ENCODE assay signal across 14 cellular contexts in the genomic region with DNA sequence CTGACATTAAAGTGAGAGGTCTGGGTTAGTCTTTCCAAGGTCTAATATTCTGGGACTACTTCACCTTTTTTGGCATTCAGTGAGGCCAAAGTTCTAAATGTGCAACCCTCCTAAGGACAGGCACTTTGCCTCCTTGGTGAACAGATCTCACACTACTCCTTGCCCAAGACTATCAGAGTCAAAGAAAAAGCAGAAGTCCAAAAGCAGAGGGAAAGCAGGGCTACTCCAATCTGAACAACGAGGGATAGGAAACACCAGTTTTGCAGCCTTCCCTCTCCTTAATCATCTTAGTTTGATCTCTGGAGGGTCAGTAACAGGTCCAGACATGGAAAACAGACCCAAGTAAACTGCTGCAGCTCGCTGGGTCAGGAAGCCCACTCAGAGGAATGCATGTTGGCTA. TPM values are rescaled to one million over a fixed set of nuclear protein-coding genes. Genes with fewer than 3 reads are reported as not detected.
A peak's percentile ranks its signal among the peaks of the same experiment; 100 is the strongest.
DNase-seq lines count a peak whose midpoint lies in the region; ATAC-seq and TF ChIP-seq lines count a peak whose summit lies in the region.
"Had no signal": no experiment of that assay in that cellular context is flagged by ENCODE, and none has a peak within 500 bp of the region (broad histone marks: within the 10 kb centered on the region; RNA-seq: fewer than 3 reads in every experiment).

No MANE protein-coding gene starts in this region.

- H2AK9ac ChIP-seq in IMR-90 (replicated peaks; ENCODE audit: low read depth, low read length, poor library complexity), result no peak overlapping the region

- H4K91ac ChIP-seq in IMR-90 (ENCODE audit: insufficient read depth, low read depth, low read length), result no peak overlapping the region

- no peak overlapping the region for H2BK15ac ChIP-seq in IMR-90 (ENCODE audit: low read depth, low read length)

- H2BK5ac ChIP-seq in IMR-90 (ENCODE audit: low read depth, low read length, poor library complexity, severe bottlenecking), result no peak overlapping the region

- TF ChIP-seq CTCF in IMR-90 (conservative IDR thresholded peaks at IDR 0.05; ENCODE audit: low read depth, low read length) (no peak), esophagus muscularis mucosa (IDR thresholded peaks at IDR 0.05) (no peak), stomach (IDR thresholded peaks at IDR 0.05) (no peak)

- WGBS in IMR-90 (ENCODE audit: extremely low coverage in 2 of 2, insufficient read length in 1 of 2), 2 experiments, result 60% methylated on average over 1 of the region's 2 CpGs; no CpG with 5 or more reads in 1 of the 2 experiments
- 43% methylated on average over 2 of the region's 2 CpGs for WGBS in esophagus muscularis mucosa
- whole genome bisulfite sequencing in stomach, 5 donors, result 38 to 72% (median 63%) methylated on average over 2 of the region's 2 CpGs

- DNase-seq in IMR-90 (no peak), SKM-1 treated with dmso at 0.1 percent for 144 hours (lab: John Stamatoyannopoulos, UW; ENCODE audit: unreplicated experiment) (peak; percentile 5), esophagus muscularis mucosa (ENCODE audit: extremely low spot score) (no peak), stomach (no peak), HCEC 1CT (no peak), DMS53 treated with DMSO at 0.1 percent for 48 hours (lab: John Stamatoyannopoulos, UW; ENCODE audit: unreplicated experiment) (no peak), pons (ENCODE audit: low spot score) (no peak)
- DNase-seq: activated CD4-positive, CD25-positive, alpha-beta regulatory T cell treated with anti-CD3 and anti-CD28 coated beads, Interleukin-2, amount 50 U/mL, for 72 hours; activated naive CD4-positive, alpha-beta T cell treated with Interleukin-2 at 50 U/mL for 16 hours; natural killer cell; NCI-H1417; PC-9 had no signal

- ATAC-seq in IMR-90 (ENCODE audit: low read depth) (no peak), GM19324 (IDR thresholded peaks at IDR 0.05; ENCODE audit: low FRiP score, unreplicated experiment) (no peak)
- ATAC-seq: natural killer cell; stimulated activated effector memory CD8-positive, alpha-beta T cell treated with anti-CD3 and anti-CD28 coated beads, Interleukin-12 subunit alpha, Interleukin-12 subunit beta, amount 100 ng/mL, for 72 hours had no signal

- H4K5ac ChIP-seq in IMR-90 (ENCODE audit: low read depth, low read length), result peak overlapping the region; percentile 18; the same call in 1 of the 2 replicates

- peaks cover 20% of the 10 kb centered on the region for H3K4me1 ChIP-seq in IMR-90 (ENCODE audit: control insufficient read depth, insufficient read depth, low read length)
- H3K4me1 ChIP-seq in esophagus muscularis mucosa, result peaks cover 92 to 100% (median 98%) of the 10 kb centered on the region in 4 donors
- peaks cover 62 to 100% (median 90%) of the 10 kb centered on the region in 4 donors for H3K4me1 ChIP-seq in stomach

- H3K36me3 ChIP-seq in IMR-90 (ENCODE audit: control insufficient read depth, insufficient read depth, low read length) (no peaks in the 10 kb centered on the region), esophagus muscularis mucosa (no peaks in the 10 kb centered on the region), stomach (no peaks in the 10 kb centered on the region)

- H3K27me3 ChIP-seq in IMR-90 (ENCODE audit: control insufficient read depth, insufficient read depth, low read length) (no peaks in the 10 kb centered on the region), esophagus muscularis mucosa (no peaks in the 10 kb centered on the region), stomach (no peaks in the 10 kb centered on the region)

- dilution Hi-C loops in IMR-90 (cut with HindIII; ENCODE audit: low sequenced_read_pairs, unreplicated experiment), result no loop called here

- peaks cover 43% of the 10 kb centered on the region for H3K9me1 ChIP-seq in IMR-90 (ENCODE audit: insufficient read depth, low read length)

- H3K9me3 ChIP-seq in IMR-90 (ENCODE audit: control insufficient read depth, insufficient read depth, low read length), result no peaks in the 10 kb centered on the region
- no peaks in the 10 kb centered on the region for H3K9me3 ChIP-seq in esophagus muscularis mucosa
- H3K9me3 ChIP-seq in stomach, result no peaks in the 10 kb centered on the region

- H3K9ac ChIP-seq in IMR-90 (ENCODE audit: low read depth, low read length), result no peak overlapping the region

- no peak overlapping the region for H3K27ac ChIP-seq in IMR-90 (ENCODE audit: insufficient read depth, low read length)
- H3K27ac ChIP-seq in esophagus muscularis mucosa (replicated peaks in 1 of 4), result peak overlapping the region; percentile 70 to 80 (median 72)
- H3K27ac ChIP-seq in stomach, result peak overlapping the region; percentile 9 to 79 (median 41)
- H3K27ac ChIP-seq: PC-9 had no signal

- no peak overlapping the region for H3K14ac ChIP-seq in IMR-90 (replicated peaks; ENCODE audit: low read depth, low read length)

- CTCF ChIA-PET in IMR-90 (lab: Yijun Ruan, JAX), result no interaction called here

- no peak overlapping the region for H2BK20ac ChIP-seq in IMR-90 (ENCODE audit: low read depth, low read length)

- peaks cover 46% of the 10 kb centered on the region for H4K20me1 ChIP-seq in IMR-90 (ENCODE audit: insufficient read depth, low read length)

- intact Hi-C loops in IMR-90 (cut with micrococcal nuclease), result no loop called here
- intact Hi-C loops in esophagus muscularis mucosa (cut with DNase I), result no loop called here
- intact Hi-C loops in stomach (cut with DNase I; ENCODE audit: low total_unique reads), result no loop called here

- H4K8ac ChIP-seq in IMR-90 (ENCODE audit: low read depth in 2 of 2, low read length in 2 of 2), result 0 out of 4 replicates have a peak overlapping the region, but pooled peaks of 1 of the 2 experiments have one; percentile 6

- no peak overlapping the region for H3K56ac ChIP-seq in IMR-90 (ENCODE audit: extremely low read depth, insufficient read depth, low read length)

- no peak overlapping the region for H3K4me3 ChIP-seq in IMR-90 (ENCODE audit: insufficient read depth, low read depth, low read length)
- H3K4me3 ChIP-seq in esophagus muscularis mucosa, result no peak overlapping the region
- no peak overlapping the region for H3K4me3 ChIP-seq in stomach
- H3K4me3 ChIP-seq: PC-9 had no signal

- TF ChIP-seq RAD21 in IMR-90 (IDR thresholded peaks at IDR 0.05; ENCODE audit: low read length), result no peak

- no peak for TF ChIP-seq POLR2A in IMR-90 (IDR thresholded peaks at IDR 0.05; ENCODE audit: low read depth, low read length)
- TF ChIP-seq POLR2A in esophagus muscularis mucosa (IDR thresholded peaks at IDR 0.05; ENCODE audit: low read depth), result no peak
- no peak for TF ChIP-seq POLR2A in stomach (IDR thresholded peaks at IDR 0.05)

- in situ Hi-C loops in IMR-90 (cut with MboI; ENCODE audit: low sequenced_read_pairs), result no loop called here

- H3K4me2 ChIP-seq in IMR-90 (ENCODE audit: low read depth, low read length), result no peak overlapping the region
- H3K4me2 ChIP-seq: PC-9 had no signal

- H3K4ac ChIP-seq in IMR-90 (ENCODE audit: low read depth, low read length), result no peak overlapping the region

- H3K23ac ChIP-seq in IMR-90 (ENCODE audit: low read depth, low read length), result peak overlapping the region; percentile 65

- BruUV-seq in IMR-90 (replicated peaks; lab: Mats Ljungman, UMichigan), result no TSS peak

- TF ChIP-seq EP300 in esophagus muscularis mucosa (IDR thresholded peaks at IDR 0.05), result no peak
- TF ChIP-seq EP300 in stomach (IDR thresholded peaks at IDR 0.05), result no peak

- peaks cover 47 to 97% of the 10 kb centered on the region in 2 experiments for H3K79me1 ChIP-seq in IMR-90 (ENCODE audit: low read depth in 1 of 2, low read length in 2 of 2)

- POLR2A ChIA-PET in IMR-90 (lab: Charles Lee; ENCODE audit: unreplicated experiment), result no interaction called here

- no peak overlapping the region for H2AK5ac ChIP-seq in IMR-90 (ENCODE audit: low read depth, low read length)

- H2AFZ ChIP-seq in IMR-90 (replicated peaks; ENCODE audit: low read length, poor library complexity), result no peak overlapping the region
- H2AFZ ChIP-seq: PC-9 had no signal

- no peak overlapping the region for H3K18ac ChIP-seq in IMR-90 (ENCODE audit: low read depth, low read length)

- H2BK120ac ChIP-seq in IMR-90 (ENCODE audit: low read depth, low read length), result no peak overlapping the region

TF ChIP-seq in IMR-90, 13 proteins besides CTCF, POLR2A, EP300 and RAD21:
- TF ChIP-seq NFE2L2 (IDR thresholded peaks at IDR 0.05; ENCODE audit: low read depth, low read length), result no peak
- no peak for TF ChIP-seq MAZ (IDR thresholded peaks at IDR 0.05; ENCODE audit: borderline replicate concordance, low read depth, low read length)
- no peak for TF ChIP-seq MAFK (IDR thresholded peaks at IDR 0.05; ENCODE audit: low read depth, low read length)
- no peak for TF ChIP-seq RFX5 (IDR thresholded peaks at IDR 0.05; ENCODE audit: low read depth, low read length)
- TF ChIP-seq CHD1 (IDR thresholded peaks at IDR 0.05; ENCODE audit: low read depth, low read length), result no peak
- TF ChIP-seq, protein P1, sequence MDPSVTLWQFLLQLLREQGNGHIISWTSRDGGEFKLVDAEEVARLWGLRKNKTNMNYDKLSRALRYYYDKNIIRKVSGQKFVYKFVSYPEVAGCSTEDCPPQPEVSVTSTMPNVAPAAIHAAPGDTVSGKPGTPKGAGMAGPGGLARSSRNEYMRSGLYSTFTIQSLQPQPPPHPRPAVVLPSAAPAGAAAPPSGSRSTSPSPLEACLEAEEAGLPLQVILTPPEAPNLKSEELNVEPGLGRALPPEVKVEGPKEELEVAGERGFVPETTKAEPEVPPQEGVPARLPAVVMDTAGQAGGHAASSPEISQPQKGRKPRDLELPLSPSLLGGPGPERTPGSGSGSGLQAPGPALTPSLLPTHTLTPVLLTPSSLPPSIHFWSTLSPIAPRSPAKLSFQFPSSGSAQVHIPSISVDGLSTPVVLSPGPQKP (IDR thresholded peaks at IDR 0.05; ENCODE audit: borderline replicate concordance, low read depth, low read length), result no peak
- TF ChIP-seq RCOR1 (IDR thresholded peaks at IDR 0.05; ENCODE audit: insufficient replicate concordance, low read length), result no peak

RNA-seq across cellular contexts. Expression of gene DCUN1D3, which starts 30.0 kb away (rescaled TPM):
- total RNA-seq in IMR-90 (2012; rRNA removed) (42.3 and 51.7 TPM in 2 replicates), esophagus muscularis mucosa (10 to 100 TPM; 18.3 to 37.4 (median 27.8) TPM), stomach (10 to 100 TPM in 4 of 5 donors, 1 to 10 TPM in 1; 3.8 to 25.7 (median 16.7) TPM)
- polyA plus RNA-seq in IMR-90 (2012; rRNA removed) (7.4 and 8.1 TPM in 2 replicates), stomach (1 to 10 TPM; 1.4 to 3.7 (median 2.1) TPM)
- 2.8 and 4.2 TPM in 2 replicates for polyA plus RNA-seq in IMR-90 (2012; cell fraction: cytosol; rRNA removed)
- 4.4 and 12.9 TPM in 2 replicates for polyA plus RNA-seq in IMR-90 (2012; cell fraction: nucleus; rRNA removed; ENCODE audit: low replicate concordance)

RNA-seq across cellular contexts. Expression of gene LYRM1, which starts 30.4 kb away (rescaled TPM):
- total RNA-seq in IMR-90 (2012; rRNA removed) (35.0 and 43.6 TPM in 2 replicates), esophagus muscularis mucosa (10 to 100 TPM; 38.9 to 69.2 (median 46.4) TPM), stomach (10 to 100 TPM in 4 of 5 donors, 1 to 10 TPM in 1; 6.7 to 29.7 (median 21.0) TPM)
- polyA plus RNA-seq in IMR-90 (2012; rRNA removed) (15.8 and 19.0 TPM in 2 replicates), stomach (10 to 100 TPM; 37.4 to 58.5 (median 43.4) TPM)
- polyA plus RNA-seq in IMR-90 (2012; cell fraction: cytosol; rRNA removed), result 7.2 and 10.4 TPM in 2 replicates
- 3.3 and 13.6 TPM in 2 replicates for polyA plus RNA-seq in IMR-90 (2012; cell fraction: nucleus; rRNA removed; ENCODE audit: low replicate concordance)
